1 cellular context compared by ENCODE assay signal in genomic region chr3:48739955-48740823, GRCh38.
TF ChIP-seq lines count a peak whose summit lies in the region.

No MANE protein-coding gene starts in this region.

TF ChIP-seq in HepG2, 621 proteins besides CTCF, POLR2A, EP300 and RAD21 (continued from another document and continues in another):
- TF ChIP-seq HIC2 (CRISPR knock-in tag; IDR thresholded peaks at IDR 0.05; ENCODE audit: low read depth) (no peak), CC2D1A (CRISPR knock-in tag; IDR thresholded peaks at IDR 0.05) (no peak), ZFYVE20 (CRISPR knock-in tag; IDR thresholded peaks at IDR 0.05; ENCODE audit: borderline replicate concordance, low read depth) (no peak), ZHX1 (CRISPR knock-in tag; IDR thresholded peaks at IDR 0.05; ENCODE audit: low read depth) (0 out of 2 replicates have a peak, but pooled peaks have one; percentile 64), ZFP36L2 (CRISPR knock-in tag; IDR thresholded peaks at IDR 0.05) (no peak), ZNF782 (CRISPR knock-in tag; IDR thresholded peaks at IDR 0.05; ENCODE audit: borderline replicate concordance) (peak; percentile 87; the same call in 1 of the 2 replicates), YEATS4 (CRISPR knock-in tag; IDR thresholded peaks at IDR 0.05; ENCODE audit: borderline replicate concordance) (peak; percentile 72; the same call in 1 of the 2 replicates), HDAC1 (CRISPR knock-in tag; IDR thresholded peaks at IDR 0.05) (peak; percentile 65), NPAS2 (CRISPR knock-in tag; IDR thresholded peaks at IDR 0.05; ENCODE audit: borderline replicate concordance) (no peak), HOMEZ (CRISPR knock-in tag; IDR thresholded peaks at IDR 0.05; ENCODE audit: low read depth) (0 out of 2 replicates have a peak, but pooled peaks have one; percentile 24), WIZ (CRISPR knock-in tag; IDR thresholded peaks at IDR 0.05) (no peak), ZNF234 (CRISPR knock-in tag; conservative IDR thresholded peaks at IDR 0.05) (no peak), TBL1XR1 (IDR thresholded peaks at IDR 0.05; ENCODE audit: borderline replicate concordance, low read length, partially characterized antibody) (no peak), KDM4B (CRISPR knock-in tag; IDR thresholded peaks at IDR 0.05) (peak; percentile 38; the same call in 1 of the 2 replicates), ZNF709 (CRISPR knock-in tag; IDR thresholded peaks at IDR 0.05) (peak; percentile 14; the same call in 1 of the 2 replicates), POGK (CRISPR knock-in tag; conservative IDR thresholded peaks at IDR 0.05) (peak; percentile 70; the same call in 1 of the 2 replicates), GFI1 (CRISPR knock-in tag; IDR thresholded peaks at IDR 0.05; ENCODE audit: borderline replicate concordance) (peak; percentile 73), ETV5 (CRISPR knock-in tag; IDR thresholded peaks at IDR 0.05; ENCODE audit: borderline replicate concordance) (peak; percentile 55; the same call in 1 of the 2 replicates), ZSCAN25 (CRISPR knock-in tag; IDR thresholded peaks at IDR 0.05) (peak; percentile 60; the same call in 1 of the 2 replicates), POLR2AphosphoS5 (IDR thresholded peaks at IDR 0.05; ENCODE audit: low read depth, low read length) (no peak; the same call in 1 of the 2 replicates), ISL2 (CRISPR knock-in tag; IDR thresholded peaks at IDR 0.05) (no peak), HMGXB4 (CRISPR knock-in tag; IDR thresholded peaks at IDR 0.05; ENCODE audit: borderline replicate concordance in 1 of 2, low read depth in 1 of 2) (peak; percentile 83 to 95), ZNF333 (CRISPR knock-in tag; IDR thresholded peaks at IDR 0.05; ENCODE audit: borderline replicate concordance) (no peak), THAP8 (CRISPR knock-in tag; IDR thresholded peaks at IDR 0.05; ENCODE audit: borderline replicate concordance) (no peak), PPARG (CRISPR knock-in tag; conservative IDR thresholded peaks at IDR 0.05) (peak; percentile 98), ZNF33B (CRISPR knock-in tag; IDR thresholded peaks at IDR 0.05) (peak; percentile 68; the same call in 1 of the 2 replicates), BORCS8-MEF2B (CRISPR knock-in tag; IDR thresholded peaks at IDR 0.05) (no peak), GPBP1L1 (CRISPR knock-in tag; IDR thresholded peaks at IDR 0.05) (no peak), NR0B2 (CRISPR knock-in tag; IDR thresholded peaks at IDR 0.05) (peak; percentile 42; the same call in 1 of the 2 replicates), UBTF (CRISPR knock-in tag; IDR thresholded peaks at IDR 0.05) (peak; percentile 77), ZNF44 (CRISPR knock-in tag; IDR thresholded peaks at IDR 0.05) (no peak), CHCHD3 (CRISPR knock-in tag; IDR thresholded peaks at IDR 0.05) (no peak), ZFP36L1 (CRISPR knock-in tag; IDR thresholded peaks at IDR 0.05) (peak; percentile 92), FOXK1 (CRISPR knock-in tag; IDR thresholded peaks at IDR 0.05; ENCODE audit: borderline replicate concordance, low read depth) (no peak), ZNF776 (CRISPR knock-in tag; IDR thresholded peaks at IDR 0.05) (peak; percentile 61; the same call in 1 of the 2 replicates), ZNF362 (CRISPR knock-in tag; IDR thresholded peaks at IDR 0.05; ENCODE audit: borderline replicate concordance) (peak; percentile 83; the same call in 1 of the 2 replicates), TARDBP (CRISPR knock-in tag; IDR thresholded peaks at IDR 0.05) (peak; percentile 59), RORA (CRISPR knock-in tag; IDR thresholded peaks at IDR 0.05) (no peak), TAF1 (CRISPR knock-in tag; IDR thresholded peaks at IDR 0.05) (no peak; the same call in none of the 2 replicates), ZNF512 (CRISPR knock-in tag; IDR thresholded peaks at IDR 0.05) (no peak), FOXO1 (CRISPR knock-in tag; IDR thresholded peaks at IDR 0.05) (peak; percentile 4; the same call in 1 of the 2 replicates), PHF21A (CRISPR knock-in tag; IDR thresholded peaks at IDR 0.05) (peak; percentile 84), SRSF1 (optimal IDR thresholded peaks at IDR 0.05; ENCODE audit: low read depth, low read length) (peak; percentile 11), CBX5 (CRISPR knock-in tag; IDR thresholded peaks at IDR 0.05; ENCODE audit: borderline replicate concordance) (peak; percentile 73; the same call in 1 of the 2 replicates), NAIF1 (CRISPR knock-in tag; IDR thresholded peaks at IDR 0.05; ENCODE audit: borderline replicate concordance) (no peak), STAT5B (CRISPR knock-in tag; IDR thresholded peaks at IDR 0.05) (no peak), REL (CRISPR knock-in tag; conservative IDR thresholded peaks at IDR 0.05) (no peak), MED1 (CRISPR knock-in tag; IDR thresholded peaks at IDR 0.05) (peak; percentile 76), ZNF891 (CRISPR knock-in tag; IDR thresholded peaks at IDR 0.05) (peak; percentile 65)
